Comparison of ENCODE assay signal across 9 cellular contexts in the genomic region with DNA sequence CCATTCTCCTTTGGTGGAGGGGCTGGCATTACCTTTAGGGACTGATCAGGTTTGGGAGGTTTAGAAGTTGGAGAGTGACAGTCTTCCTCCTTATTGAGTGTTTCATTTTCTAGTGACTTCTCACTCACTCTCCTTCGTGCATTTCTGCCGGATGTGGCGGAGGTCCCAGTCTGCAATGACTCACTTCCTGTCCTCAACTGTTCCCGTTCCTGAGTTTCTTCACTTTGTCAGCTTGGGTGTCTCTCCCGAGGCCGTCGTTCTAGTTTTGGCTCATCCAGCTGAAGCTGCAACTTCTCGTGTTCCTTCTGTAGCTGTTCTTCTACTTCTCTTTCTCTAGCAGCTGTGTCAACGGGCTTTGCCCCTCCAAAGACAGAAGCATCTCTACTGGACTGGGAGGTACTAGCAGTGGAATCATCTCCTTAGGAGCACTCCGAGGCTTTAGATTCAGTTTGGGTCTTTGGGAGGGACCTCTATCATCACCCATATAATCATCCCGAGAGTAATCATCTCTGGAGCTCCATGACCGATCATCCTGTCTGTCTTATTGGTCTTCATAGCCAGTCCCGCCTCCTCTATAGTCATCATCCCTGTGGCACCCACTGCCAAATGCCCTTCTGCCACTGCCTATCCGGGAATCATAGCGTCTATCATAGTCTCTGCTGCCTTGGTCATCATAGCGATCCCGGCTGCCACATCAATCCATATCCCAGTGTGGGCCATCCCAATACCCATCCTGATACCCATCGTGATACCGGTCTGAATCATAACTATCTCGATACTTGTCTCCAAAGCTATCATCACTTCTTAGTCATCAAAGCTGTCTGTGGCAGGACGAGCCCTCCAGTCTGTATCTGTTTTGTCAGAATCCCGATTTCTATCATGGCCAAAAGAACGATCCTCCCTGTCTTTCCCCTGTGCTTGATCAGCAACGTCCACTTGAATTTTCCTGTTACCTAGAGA. TPM values are rescaled to one million over a fixed set of nuclear protein-coding genes. Genes with fewer than 3 reads are reported as not detected.
DNase-seq lines count a peak whose midpoint lies in the region; ATAC-seq, FAIRE-seq and TF ChIP-seq lines count a peak whose summit lies in the region.
"Had no signal": no experiment of that assay in that cellular context is flagged by ENCODE, and none has a peak within 500 bp of the region (broad histone marks: within the 10 kb centered on the region; RNA-seq: fewer than 3 reads in every experiment).

No MANE protein-coding gene starts in this region.

- intact Hi-C loops in psoas muscle (cut with DNase I) = no loop called here

- H3K4me3 ChIP-seq in Peyer's patch = no peak overlapping the region
- H3K4me3 ChIP-seq in psoas muscle = no peak overlapping the region

- peaks cover 17% of the 10 kb centered on the region for H3K4me1 Mint-ChIP-seq in activated naive CD8-positive, alpha-beta T cell treated with anti-CD3 and anti-CD28 coated beads for 36 hours

- TF ChIP-seq CTCF in Peyer's patch (IDR thresholded peaks at IDR 0.05) (no peak), psoas muscle (IDR thresholded peaks at IDR 0.05) (no peak)

- no peak for ATAC-seq in psoas muscle
- no peak for ATAC-seq in GM21381 (IDR thresholded peaks at IDR 0.05; ENCODE audit: unreplicated experiment)
- ATAC-seq in GM21423 (IDR thresholded peaks at IDR 0.05; ENCODE audit: unreplicated experiment) = no peak

- H3K27ac ChIP-seq in Peyer's patch (peak overlapping the region; percentile 17 to 45 (median 35)), psoas muscle (no peak overlapping the region)
- H3K27ac ChIP-seq: parathyroid adenoma had no signal

- no peaks in the 10 kb centered on the region for H3K4me1 ChIP-seq in Peyer's patch
- H3K4me1 ChIP-seq in psoas muscle = no peaks in the 10 kb centered on the region
- H3K4me1 ChIP-seq: parathyroid adenoma had no signal

- WGBS in psoas muscle, 3 donors = 68 to 74% (median 72%) methylated on average over 21 to 24 of the region's 24 CpGs

- peak; percentile 82 for FAIRE-seq in GM12892 (lab: Jason Lieb, UNC)

- peaks cover 12% of the 10 kb centered on the region for H3K36me3 Mint-ChIP-seq in activated naive CD8-positive, alpha-beta T cell treated with anti-CD3 and anti-CD28 coated beads for 36 hours

- H3K36me3 ChIP-seq in Peyer's patch (no peaks in the 10 kb centered on the region), psoas muscle (ENCODE audit: insufficient read depth in 1 of 2, low read depth in 1 of 2) (no peaks in the 10 kb centered on the region)

- H3K27me3 Mint-ChIP-seq in activated naive CD8-positive, alpha-beta T cell treated with anti-CD3 and anti-CD28 coated beads for 36 hours = no peaks in the 10 kb centered on the region

- peak overlapping the region; percentile 90 for H3K27ac Mint-ChIP-seq in activated naive CD8-positive, alpha-beta T cell treated with anti-CD3 and anti-CD28 coated beads for 36 hours

- H3K9me3 ChIP-seq in Peyer's patch (no peaks in the 10 kb centered on the region), psoas muscle (no peaks in the 10 kb centered on the region)

- H3K9me3 Mint-ChIP-seq in activated naive CD8-positive, alpha-beta T cell treated with anti-CD3 and anti-CD28 coated beads for 36 hours = peaks cover 10% of the 10 kb centered on the region

- TF ChIP-seq POLR2A in GM12892 (IDR thresholded peaks at IDR 0.05; ENCODE audit: low read depth, low read length) (no peak), Peyer's patch (IDR thresholded peaks at IDR 0.05) (no peak)

- H3K4me3 Mint-ChIP-seq in activated naive CD8-positive, alpha-beta T cell treated with anti-CD3 and anti-CD28 coated beads for 36 hours = peak overlapping the region; percentile 62

- DNase-seq in GM12892 (ENCODE audit: insufficient read length) = no peak
- peak in 2 of 3 donors; percentile 53 to 78 for DNase-seq in Peyer's patch
- peak; percentile 35 for DNase-seq in activated naive CD8-positive, alpha-beta T cell treated with anti-CD3 and anti-CD28 coated beads for 36 hours
- DNase-seq in psoas muscle = peak; percentile 46 to 73
- no peak for DNase-seq in NCI-H2227 treated with DMSO at 0.1 percent for 48 hours (lab: John Stamatoyannopoulos, UW)
- no peak for DNase-seq in NCI-H226

- H3K27me3 ChIP-seq in Peyer's patch (no peaks in the 10 kb centered on the region), psoas muscle (ENCODE audit: insufficient read depth in 3 of 3, low read length in 2 of 3) (peaks cover 0 to 18% (median 0%) of the 10 kb centered on the region in 3 donors)

RNA-seq across cellular contexts. Expression of gene VSIG4, which starts 35.3 kb away (rescaled TPM):
- not detected for polyA plus RNA-seq in GM12892 (2012; ENCODE audit: missing spikeins)
- 10 to 100 TPM; 15.1 to 51.1 (median 31.3) TPM for total RNA-seq in Peyer's patch
- total RNA-seq in activated naive CD8-positive, alpha-beta T cell treated with anti-CD3 and anti-CD28 coated beads for 36 hours = not detected
- 10 to 100 TPM; 12.0 to 24.5 (median 14.9) TPM for total RNA-seq in psoas muscle
- polyA plus RNA-seq in psoas muscle = 10 to 100 TPM in 1 of 3 donors, 1 to 10 TPM in 2; 5.8 to 15.1 (median 6.7) TPM

Comparison
In these comparisons a context has a peak if more than half of its experiments do, and no peak if none do; other contexts are left out.
1. DNase-seq: peak in Peyer's patch (2 of 3), activated naive CD8-positive, alpha-beta T cell treated with anti-CD3 and anti-CD28 coated beads for 36 hours (single experiment) and psoas muscle (2 of 2); none in GM12892 (single experiment), NCI-H2227 treated with DMSO at 0.1 percent for 48 hours (single experiment) and NCI-H226 (single experiment).
2. RNA of gene VSIG4, which starts 35.3 kb away (total RNA-seq): 15.1 to 51.1 TPM in Peyer's patch and 12.0 to 24.5 TPM in psoas muscle; not detected in activated naive CD8-positive, alpha-beta T cell treated with anti-CD3 and anti-CD28 coated beads for 36 hours; every median in the first group is over 10 times any median in the second.